ENCODE assay signal across 24 cellular contexts in the genomic region with DNA sequence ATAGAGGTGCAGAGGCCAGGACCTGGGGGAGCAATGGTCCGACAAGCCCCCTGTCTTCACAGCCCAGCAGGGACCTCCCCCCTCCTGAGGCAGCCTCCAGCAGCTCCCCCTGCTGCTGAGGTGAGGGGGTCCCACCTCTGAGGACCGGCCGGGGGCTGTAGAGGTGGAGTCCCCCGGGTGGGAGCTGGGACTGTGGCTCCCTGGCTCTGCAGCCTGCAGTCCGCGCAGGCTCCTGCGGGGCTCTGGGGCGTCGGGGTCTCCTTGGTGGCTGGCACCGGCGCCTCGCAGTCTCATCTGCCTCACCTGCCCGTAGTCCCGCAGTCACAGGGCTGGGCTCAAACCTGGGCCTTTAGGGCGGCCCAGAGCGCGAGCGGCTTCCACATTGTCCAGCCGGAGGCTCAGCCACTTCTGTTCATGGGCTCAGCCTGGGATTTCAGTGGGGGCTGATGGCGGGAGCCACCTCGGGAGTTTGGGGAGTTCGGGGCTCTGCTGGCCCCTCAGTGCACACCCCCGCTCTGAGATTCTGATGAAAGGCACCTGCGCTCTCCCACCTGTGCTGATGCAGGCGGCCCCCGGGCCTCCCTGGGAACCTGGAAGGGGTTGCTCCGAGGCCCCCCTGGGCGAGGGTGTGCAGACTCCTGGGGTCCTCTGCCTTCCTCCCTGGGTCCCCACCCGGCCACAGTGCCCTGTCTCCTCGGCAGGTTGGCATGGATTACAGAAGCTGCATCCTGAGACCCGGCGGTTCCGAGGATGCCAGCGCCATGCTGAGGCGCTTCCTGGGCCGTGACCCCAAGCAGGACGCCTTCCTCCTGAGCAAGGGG. TPM values are rescaled to one million over a fixed set of nuclear protein-coding genes. Genes with fewer than 3 reads are reported as not detected.
A peak's percentile ranks its signal among the peaks of the same experiment; 100 is the strongest.
DNase-seq lines count a peak whose midpoint lies in the region; ATAC-seq, FAIRE-seq and TF ChIP-seq lines count a peak whose summit lies in the region.
"Had no signal": no experiment of that assay in that cellular context is flagged by ENCODE, and none has a peak within 500 bp of the region (broad histone marks: within the 10 kb centered on the region; RNA-seq: fewer than 3 reads in every experiment).

No MANE protein-coding gene starts in this region.

- H4K20me1 ChIP-seq in BLaER1: peaks cover 21% of the 10 kb centered on the region
- no peaks in the 10 kb centered on the region for H4K20me1 ChIP-seq in osteoblast (ENCODE audit: insufficient read depth, low read length)
- no peaks in the 10 kb centered on the region for H4K20me1 ChIP-seq in OCI-LY7 (ENCODE audit: insufficient read depth, low read length)

- BruUV-seq in OCI-LY7 (replicated peaks; lab: Mats Ljungman, UMichigan): no TSS peak

- H3K4me1 ChIP-seq in BLaER1 (peaks cover 56% of the 10 kb centered on the region), Peyer's patch (peaks cover 0 to 20% (median 2%) of the 10 kb centered on the region in 4 donors), osteoblast (ENCODE audit: insufficient read depth, low read length) (no peaks in the 10 kb centered on the region), OCI-LY7 (ENCODE audit: insufficient read depth, low read length, poor library complexity, severe bottlenecking) (no peaks in the 10 kb centered on the region)
- H3K4me1 ChIP-seq: A549, SJSA1 had no signal

- peak; percentile 23 for DNase-seq in GM12892 (ENCODE audit: insufficient read length)
- DNase-seq in Peyer's patch: peak in 1 of 3 donors; percentile 36
- DNase-seq in osteoblast (ENCODE audit: insufficient read length, low spot score, missing footprints): peak; percentile 84
- DNase-seq in OCI-LY7 (ENCODE audit: low spot score): no peak
- no peak for DNase-seq in WERI-Rb-1
- DNase-seq in COR-L47 (lab: John Stamatoyannopoulos, UW): no peak
- DNase-seq: Calu3; CD4-positive, alpha-beta memory T cell; DMS53; EL; NCI-H1436; NCI-H1930; NCI-H226; NCI-H524 treated with DMSO at 0.1 percent for 48 hours; SW 1271 had no signal

- H2AFZ ChIP-seq in osteoblast (ENCODE audit: low read length) (no peak overlapping the region), OCI-LY7 (ENCODE audit: low read length) (no peak overlapping the region)
- H2AFZ ChIP-seq: GM23338 had no signal

- H3K27ac ChIP-seq in BLaER1 (peak overlapping the region; percentile 42), Peyer's patch (peak overlapping the region in 3 of 4 donors; percentile 69 to 98 (median 87)), osteoblast (ENCODE audit: low read depth, low read length) (no peak overlapping the region), OCI-LY7 (ENCODE audit: low read depth, low read length, poor library complexity, severe bottlenecking) (no peak overlapping the region), WERI-Rb-1 (no peak overlapping the region)
- H3K27ac ChIP-seq: A549, KMS-11, SJSA1 had no signal

- H3K27me3 ChIP-seq in BLaER1 (no peaks in the 10 kb centered on the region), Peyer's patch (no peaks in the 10 kb centered on the region), osteoblast (ENCODE audit: insufficient read depth, low read length) (no peaks in the 10 kb centered on the region), WERI-Rb-1 (ENCODE audit: insufficient read depth, low read depth, severe bottlenecking) (no peaks in the 10 kb centered on the region)
- H3K27me3 ChIP-seq: SJSA1 had no signal

- H3K9me3 ChIP-seq in BLaER1 (no peaks in the 10 kb centered on the region), Peyer's patch (no peaks in the 10 kb centered on the region), osteoblast (ENCODE audit: low read depth, low read length) (no peaks in the 10 kb centered on the region), OCI-LY7 (ENCODE audit: low read length) (no peaks in the 10 kb centered on the region), WERI-Rb-1 (ENCODE audit: severe bottlenecking) (no peaks in the 10 kb centered on the region)
- H3K9me3 ChIP-seq: A549, SJSA1 had no signal

- POLR2A ChIA-PET in OCI-LY7 (lab: Charles Lee): no interaction called here

- peak overlapping the region; percentile 83; the same call in 1 of the 2 replicates for H3K4me2 ChIP-seq in BLaER1
- no peak overlapping the region for H3K4me2 ChIP-seq in osteoblast (ENCODE audit: insufficient read depth, low read length)
- H3K4me2 ChIP-seq in OCI-LY7 (ENCODE audit: low read length): no peak overlapping the region
- H3K4me2 ChIP-seq: A549, GM23338, KMS-11 had no signal

- H3K9me2 ChIP-seq in OCI-LY7 (ENCODE audit: insufficient read depth, low read length): no peaks in the 10 kb centered on the region

- H3K9ac ChIP-seq in BLaER1: no peak overlapping the region
- H3K9ac ChIP-seq: KMS-11 had no signal

- H3K4me3 ChIP-seq in BLaER1 (no peak overlapping the region), Peyer's patch (peak overlapping the region in 2 of 4 donors; percentile 41 to 52), osteoblast (ENCODE audit: insufficient read depth, low read length) (no peak overlapping the region), OCI-LY7 (ENCODE audit: low read depth, low read length, poor library complexity, severe bottlenecking) (no peak overlapping the region), WERI-Rb-1 (ENCODE audit: low read depth, low read length) (no peak overlapping the region)
- H3K4me3 ChIP-seq: A549, GM23338, SJSA1 had no signal

- intact Hi-C loops in OCI-LY7 (cut with micrococcal nuclease; ENCODE audit: unreplicated experiment): no loop called here

- TF ChIP-seq CTCF in Peyer's patch (IDR thresholded peaks at IDR 0.05): no peak
- no peak for TF ChIP-seq CTCF in osteoblast (IDR thresholded peaks at IDR 0.05; ENCODE audit: extremely low read depth, low read depth, low read length)
- no peak for TF ChIP-seq CTCF in OCI-LY7 (conservative IDR thresholded peaks at IDR 0.05; ENCODE audit: low read length)
- TF ChIP-seq CTCF in WERI-Rb-1 (IDR thresholded peaks at IDR 0.05; ENCODE audit: low read depth, low read length): no peak

- ATAC-seq in HG02588 (IDR thresholded peaks at IDR 0.05; ENCODE audit: unreplicated experiment): no peak
- ATAC-seq: A549, GM23338, HCT116 had no signal

- TF ChIP-seq POLR2A in GM12892 (IDR thresholded peaks at IDR 0.05; ENCODE audit: low read depth, low read length) (no peak), Peyer's patch (IDR thresholded peaks at IDR 0.05) (no peak)

- FAIRE-seq in GM12892 (lab: Jason Lieb, UNC): no peak
- FAIRE-seq: A549, GM19239 had no signal

- H3K36me3 ChIP-seq in BLaER1 (peaks cover 80% of the 10 kb centered on the region), Peyer's patch (peaks cover 0 to 26% (median 0%) of the 10 kb centered on the region in 3 donors), osteoblast (ENCODE audit: insufficient read depth, low read length) (peaks cover 20% of the 10 kb centered on the region), OCI-LY7 (ENCODE audit: insufficient read depth, low read length) (peaks cover 73% of the 10 kb centered on the region), WERI-Rb-1 (peaks cover 63% of the 10 kb centered on the region)

- H3K79me2 ChIP-seq in osteoblast (ENCODE audit: insufficient read depth, low read length): no peaks in the 10 kb centered on the region
- H3K79me2 ChIP-seq in OCI-LY7 (ENCODE audit: insufficient read depth, low read depth, low read length): no peaks in the 10 kb centered on the region

- CTCF ChIA-PET in OCI-LY7 (lab: Charles Lee; ENCODE audit: unreplicated experiment): no interaction called here

RNA-seq across cellular contexts. Expression of gene ZNF554, which starts 7.0 kb away (rescaled TPM):
- polyA plus RNA-seq in GM12892 (2012; ENCODE audit: missing spikeins): 1.7 TPM
- total RNA-seq in Peyer's patch (10 to 100 TPM in 1 of 4 donors, 1 to 10 TPM in 3; 2.5 to 15.4 (median 6.7) TPM), osteoblast (5.6 and 5.8 TPM in 2 replicates), OCI-LY7 (2022) (3.7 and 3.9 TPM in 2 replicates)
- 1.6 and 4.4 TPM in 2 replicates for total RNA-seq in OCI-LY7 (2014; rRNA removed; shearing (Covaris generic))

RNA-seq across cellular contexts. Expression of gene THOP1, which starts 27.3 kb away (rescaled TPM):
- polyA plus RNA-seq in GM12892 (2012; ENCODE audit: missing spikeins): 82.9 TPM
- total RNA-seq in Peyer's patch (100 to 1,000 TPM in 1 of 4 donors, 10 to 100 TPM in 3; 24.3 to 142 (median 49.5) TPM), osteoblast (45.6 and 49.5 TPM in 2 replicates), OCI-LY7 (2022) (140 and 170 TPM in 2 replicates)
- 191 and 217 TPM in 2 replicates for total RNA-seq in OCI-LY7 (2014; rRNA removed; shearing (Covaris generic))

RNA-seq across cellular contexts. Expression of gene ZNF555, which starts 28.7 kb away (rescaled TPM):
- polyA plus RNA-seq in GM12892 (2012; ENCODE audit: missing spikeins): 2.6 TPM
- total RNA-seq in Peyer's patch (1 to 10 TPM; 4.4 to 5.8 (median 4.4) TPM), osteoblast (6.2 and 8.0 TPM in 2 replicates), OCI-LY7 (2022) (5.1 and 6.9 TPM in 2 replicates)
- 2.4 and 2.8 TPM in 2 replicates for total RNA-seq in OCI-LY7 (2014; rRNA removed; shearing (Covaris generic))

RNA-seq across cellular contexts. Expression of gene SGTA, which starts 29.6 kb away (rescaled TPM):
- polyA plus RNA-seq in GM12892 (2012; ENCODE audit: missing spikeins): 28.2 TPM
- total RNA-seq in Peyer's patch (10 to 100 TPM; 26.4 to 62.5 (median 45.7) TPM), osteoblast (35.9 and 38.7 TPM in 2 replicates), OCI-LY7 (2022) (68.2 and 70.9 TPM in 2 replicates)
- 67.5 and 82.4 TPM in 2 replicates for total RNA-seq in OCI-LY7 (2014; rRNA removed; shearing (Covaris generic))

RNA-seq across cellular contexts. Expression of gene ZNF556, which starts 54.5 kb away (rescaled TPM):
- polyA plus RNA-seq in GM12892 (2012; ENCODE audit: missing spikeins): not detected
- total RNA-seq in Peyer's patch: not detected
- not detected in 2 replicates for total RNA-seq in osteoblast
- total RNA-seq in OCI-LY7 (2014; rRNA removed; shearing (Covaris generic)): 0.09 and 0.15 TPM in 2 replicates
- total RNA-seq in OCI-LY7 (2022): not detected in 2 replicates
- total RNA-seq: Calu3; CD4-positive, alpha-beta memory T cell; GM23338 had no signal
- polyA plus RNA-seq: A549; BJ; CD4-positive, alpha-beta memory T cell; GM23338 had no signal

Comparison
In these comparisons a context has a peak if more than half of its experiments do, and no peak if none do; other contexts are left out.
1. H3K27ac ChIP-seq: peak in BLaER1 (single experiment) and Peyer's patch (3 of 4); none in osteoblast (single experiment), OCI-LY7 (single experiment) and WERI-Rb-1 (single experiment).
2. DNase-seq: peak in GM12892 (single experiment) and osteoblast (single experiment); none in OCI-LY7 (single experiment), WERI-Rb-1 (single experiment) and COR-L47 (single experiment).